ENCODE assay signal across 1 cellular context in the genomic region with DNA sequence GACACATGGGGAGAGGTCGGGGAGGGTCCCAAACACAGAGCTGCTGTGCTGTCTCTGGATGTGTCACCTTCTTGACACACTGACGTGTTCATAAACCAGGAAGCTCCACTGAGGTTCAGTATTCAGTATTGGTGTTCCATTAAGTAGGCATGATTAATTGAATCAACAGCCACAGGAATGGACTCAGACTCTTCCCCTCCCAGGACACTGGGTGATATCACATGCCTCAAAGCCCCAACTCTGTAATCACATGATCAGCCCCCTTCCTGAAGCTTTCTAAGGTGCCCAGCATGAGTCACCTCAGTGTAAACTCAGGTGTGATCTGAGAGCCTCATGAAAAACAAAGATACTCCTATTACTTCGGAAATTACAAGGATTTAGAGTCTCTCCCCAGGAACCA.
TF ChIP-seq lines count a peak whose summit lies in the region.

No MANE protein-coding gene starts in this region.

TF ChIP-seq in WTC11, 78 proteins besides CTCF, POLR2A, EP300 and RAD21:
- TF ChIP-seq ZNF138 (CRISPR knock-in tag; conservative IDR thresholded peaks at IDR 0.05) (no peak), ATF1 (CRISPR knock-in tag; IDR thresholded peaks at IDR 0.05) (no peak), USF2 (CRISPR knock-in tag; IDR thresholded peaks at IDR 0.05) (0 out of 2 replicates have a peak, but pooled peaks have one; percentile 47), FOXJ3 (CRISPR knock-in tag; IDR thresholded peaks at IDR 0.05; ENCODE audit: borderline replicate concordance) (no peak), E2F1 (CRISPR knock-in tag; IDR thresholded peaks at IDR 0.05) (no peak)
- TF ChIP-seq, protein P1, sequence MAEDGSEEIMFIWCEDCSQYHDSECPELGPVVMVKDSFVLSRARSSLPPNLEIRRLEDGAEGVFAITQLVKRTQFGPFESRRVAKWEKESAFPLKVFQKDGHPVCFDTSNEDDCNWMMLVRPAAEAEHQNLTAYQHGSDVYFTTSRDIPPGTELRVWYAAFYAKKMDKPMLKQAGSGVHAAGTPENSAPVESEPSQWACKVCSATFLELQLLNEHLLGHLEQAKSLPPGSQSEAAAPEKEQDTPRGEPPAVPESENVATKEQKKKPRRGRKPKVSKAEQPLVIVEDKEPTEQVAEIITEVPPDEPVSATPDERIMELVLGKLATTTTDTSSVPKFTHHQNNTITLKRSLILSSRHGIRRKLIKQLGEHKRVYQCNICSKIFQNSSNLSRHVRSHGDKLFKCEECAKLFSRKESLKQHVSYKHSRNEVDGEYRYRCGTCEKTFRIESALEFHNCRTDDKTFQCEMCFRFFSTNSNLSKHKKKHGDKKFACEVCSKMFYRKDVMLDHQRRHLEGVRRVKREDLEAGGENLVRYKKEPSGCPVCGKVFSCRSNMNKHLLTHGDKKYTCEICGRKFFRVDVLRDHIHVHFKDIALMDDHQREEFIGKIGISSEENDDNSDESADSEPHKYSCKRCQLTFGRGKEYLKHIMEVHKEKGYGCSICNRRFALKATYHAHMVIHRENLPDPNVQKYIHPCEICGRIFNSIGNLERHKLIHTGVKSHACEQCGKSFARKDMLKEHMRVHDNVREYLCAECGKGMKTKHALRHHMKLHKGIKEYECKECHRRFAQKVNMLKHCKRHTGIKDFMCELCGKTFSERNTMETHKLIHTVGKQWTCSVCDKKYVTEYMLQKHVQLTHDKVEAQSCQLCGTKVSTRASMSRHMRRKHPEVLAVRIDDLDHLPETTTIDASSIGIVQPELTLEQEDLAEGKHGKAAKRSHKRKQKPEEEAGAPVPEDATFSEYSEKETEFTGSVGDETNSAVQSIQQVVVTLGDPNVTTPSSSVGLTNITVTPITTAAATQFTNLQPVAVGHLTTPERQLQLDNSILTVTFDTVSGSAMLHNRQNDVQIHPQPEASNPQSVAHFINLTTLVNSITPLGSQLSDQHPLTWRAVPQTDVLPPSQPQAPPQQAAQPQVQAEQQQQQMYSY (CRISPR knock-in tag; IDR thresholded peaks at IDR 0.05) = no peak
- TF ChIP-seq, protein P2, sequence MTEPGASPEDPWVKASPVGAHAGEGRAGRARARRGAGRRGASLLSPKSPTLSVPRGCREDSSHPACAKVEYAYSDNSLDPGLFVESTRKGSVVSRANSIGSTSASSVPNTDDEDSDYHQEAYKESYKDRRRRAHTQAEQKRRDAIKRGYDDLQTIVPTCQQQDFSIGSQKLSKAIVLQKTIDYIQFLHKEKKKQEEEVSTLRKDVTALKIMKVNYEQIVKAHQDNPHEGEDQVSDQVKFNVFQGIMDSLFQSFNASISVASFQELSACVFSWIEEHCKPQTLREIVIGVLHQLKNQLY (CRISPR knock-in tag; IDR thresholded peaks at IDR 0.05) = no peak
